In the genomic region with DNA sequence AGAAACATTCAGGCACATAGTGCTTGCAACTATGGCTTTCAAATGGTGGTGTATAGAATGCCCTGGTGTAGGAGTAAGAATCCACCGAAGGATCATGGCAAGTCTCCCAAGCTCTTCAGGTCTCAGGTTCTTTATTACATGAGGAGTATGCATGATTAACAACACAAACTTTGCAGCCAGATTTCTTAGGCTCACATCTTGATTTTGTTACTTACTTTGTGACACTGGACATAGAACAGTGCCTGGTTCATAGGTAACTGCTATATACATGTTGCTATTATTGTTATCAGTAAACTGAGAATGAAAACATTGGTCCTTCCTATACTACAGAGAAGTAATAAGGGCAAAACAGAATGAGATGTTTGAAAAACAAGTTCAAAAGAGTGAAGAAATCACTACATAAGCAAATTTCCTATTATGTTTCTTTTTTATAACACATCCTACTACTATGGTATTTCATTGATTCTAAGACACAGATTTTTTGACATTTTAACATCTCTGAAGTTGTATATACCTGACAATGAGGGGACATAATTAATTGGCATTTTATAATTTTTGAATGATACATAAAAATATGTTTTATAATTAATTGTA, we compare ENCODE assay signal across 26 cellular contexts.
"Had no signal": no experiment of that assay in that cellular context is flagged by ENCODE, and none has a peak within 500 bp of the region (broad histone marks: within the 10 kb centered on the region; RNA-seq: fewer than 3 reads in every experiment).

No MANE protein-coding gene starts in this region.

- DNase-seq: activated CD4-positive, alpha-beta memory T cell treated with anti-CD3 and anti-CD28 coated beads for 36 hours; activated CD4-positive, alpha-beta T cell treated with anti-CD3 and anti-CD28 coated beads for 36 hours; activated CD4-positive, alpha-beta T cell treated with anti-CD3 and anti-CD28 coated beads, Interleukin-2, amount 10 ng/mL, durations not matched to agents 24 days and 14 days; activated CD4-positive, CD25-positive, alpha-beta regulatory T cell; activated CD4-positive, CD25-positive, alpha-beta regulatory T cell treated with anti-CD3 and anti-CD28 coated beads, Interleukin-2, amount 50 U/mL, for 72 hours; activated CD8-positive, alpha-beta memory T cell treated with anti-CD3 and anti-CD28 coated beads, Interleukin-2, amount 10 ng/mL, durations not matched to agents 7 days and 5 days; activated CD8-positive, alpha-beta memory T cell treated with anti-CD3 and anti-CD28 coated beads, Interleukin-2, amount 50 U/mL, for 4 hours; activated CD8-positive, alpha-beta T cell treated with anti-CD3 and anti-CD28 coated beads, Interleukin-2, amount 10 ng/mL, durations not matched to agents 7 days and 5 days; activated effector memory CD4-positive, alpha-beta T cell treated with anti-CD3 and anti-CD28 coated beads, Interleukin-2, amount 50 U/mL, for 16 hours; activated naive CD4-positive, alpha-beta T cell treated with anti-CD3 and anti-CD28 coated beads, Interleukin-2, amount 10 ng/mL, durations not matched to agents 7 days and 5 days; activated naive CD8-positive, alpha-beta T cell treated with anti-CD3 and anti-CD28 coated beads, Interleukin-2, amount 10 ng/mL, durations not matched to agents 7 days and 5 days; activated T-cell treated with anti-CD3 and anti-CD28 coated beads, Interleukin-2, amount 50 U/mL, for 1 hour; activated T-cell treated with anti-CD3 and anti-CD28 coated beads, Interleukin-2, amount 50 U/mL, for 48 hours; central memory CD4-positive, alpha-beta T cell; cerebellar nuclear complex; colonic mucosa; effector CD8-positive, alpha-beta T cell; foreskin keratinocyte; heart right ventricle; T-helper 2 cell had no signal

- H3K4me1 ChIP-seq: ascending aorta, breast epithelium, colonic mucosa, foreskin keratinocyte had no signal

- H3K9me3 ChIP-seq: ascending aorta, breast epithelium, colonic mucosa, gastroesophageal sphincter, heart right ventricle had no signal

- H3K4me3 ChIP-seq: ascending aorta, breast epithelium, cardiac muscle cell, colonic mucosa, gastroesophageal sphincter, heart right ventricle had no signal

- H3K36me3 ChIP-seq: ascending aorta, breast epithelium, cardiac muscle cell, colonic mucosa, gastroesophageal sphincter, heart right ventricle had no signal

- H3K27ac ChIP-seq: ascending aorta, breast epithelium, cardiac muscle cell, colonic mucosa, foreskin keratinocyte, gastroesophageal sphincter, heart right ventricle had no signal

- H3K27me3 ChIP-seq: ascending aorta, breast epithelium, cardiac muscle cell, colonic mucosa, foreskin keratinocyte, gastroesophageal sphincter, heart right ventricle had no signal

- ATAC-seq: activated CD4-positive, alpha-beta T cell treated with anti-CD3 and anti-CD28 coated beads for 36 hours; activated CD8-positive, alpha-beta memory T cell treated with anti-CD3 and anti-CD28 coated beads, Interleukin-2, amount 10 ng/mL, durations not matched to agents 7 days and 5 days; activated CD8-positive, alpha-beta T cell treated with anti-CD3 and anti-CD28 coated beads, Interleukin-2, amount 10 ng/mL, durations not matched to agents 7 days and 5 days; activated naive CD4-positive, alpha-beta T cell treated with anti-CD3 and anti-CD28 coated beads, Interleukin-2, amount 50 U/mL, for 72 hours; esophagus mucosa; foreskin keratinocyte; gastroesophageal sphincter; heart right ventricle had no signal
